3 cellular contexts compared by ENCODE assay signal in the genomic region with DNA sequence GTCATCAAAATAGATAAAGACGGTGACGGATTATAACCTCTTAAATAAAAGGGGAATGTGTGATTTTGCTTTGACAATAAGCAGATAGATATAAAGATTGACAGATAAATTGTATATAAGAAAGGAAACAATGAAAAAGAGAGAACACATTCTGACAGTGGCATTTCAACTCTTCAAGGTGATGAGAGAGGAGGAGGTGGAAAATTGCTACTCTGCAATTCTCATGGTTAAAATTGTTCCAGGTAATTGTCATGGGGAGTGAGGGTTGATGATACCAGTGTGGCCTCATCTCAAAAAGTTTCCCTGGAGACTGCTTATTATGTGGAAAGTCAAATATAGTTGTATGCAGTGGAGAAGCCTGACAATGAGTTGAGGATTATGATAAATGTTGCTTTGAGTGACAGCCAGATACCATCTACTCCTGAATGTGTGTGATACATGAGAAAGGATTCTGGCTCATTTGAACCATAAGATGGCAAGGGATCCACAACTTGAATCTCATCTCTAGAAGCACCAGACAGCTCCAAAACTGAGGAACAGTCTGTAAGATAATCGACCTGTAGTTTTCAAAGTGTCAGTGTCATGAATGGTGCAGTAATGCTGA.
"Had no signal": no experiment of that assay in that cellular context is flagged by ENCODE, and none has a peak within 500 bp of the region (broad histone marks: within the 10 kb centered on the region; RNA-seq: fewer than 3 reads in every experiment).

No MANE protein-coding gene starts in this region.

- H3K4me3 ChIP-seq: GM12878 had no signal

- DNase-seq: GDM1, GF-D8 had no signal
